In the genomic region with DNA sequence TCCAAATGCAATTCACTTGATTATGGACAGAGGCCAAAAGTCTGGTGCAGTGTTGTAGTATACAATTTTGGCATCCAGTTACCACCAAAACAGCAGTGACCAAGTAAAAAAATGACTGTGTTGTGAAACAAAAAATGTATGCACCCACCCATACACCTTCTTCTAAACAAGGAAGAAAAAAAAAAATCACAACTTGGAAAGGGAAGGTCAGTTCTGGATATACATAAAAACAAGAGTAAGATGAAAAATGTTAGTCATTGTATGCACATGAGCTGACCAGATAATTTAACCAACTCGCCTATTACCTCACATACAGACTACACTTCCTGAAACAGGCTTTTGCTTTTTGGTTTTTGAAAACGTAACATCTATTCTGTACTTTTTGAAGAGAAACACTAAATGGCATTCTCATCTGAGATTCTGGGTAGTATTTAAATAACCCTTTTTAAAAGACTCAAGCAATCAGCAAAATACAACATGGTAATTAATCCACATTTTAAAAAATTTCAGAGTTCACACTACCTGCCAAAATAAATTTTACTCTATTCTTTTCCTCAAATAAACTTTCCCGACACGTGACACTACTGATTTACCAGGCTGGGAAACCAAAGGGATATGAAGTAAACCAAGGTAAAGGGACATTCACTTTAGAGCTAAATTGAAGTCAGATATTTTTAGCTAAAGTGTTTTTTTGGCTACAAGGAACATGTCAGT, we compare ENCODE assay signal across 8 cellular contexts. TPM values are rescaled to one million over a fixed set of nuclear protein-coding genes. Genes with fewer than 3 reads are reported as not detected.
A peak's percentile ranks its signal among the peaks of the same experiment; 100 is the strongest.
DNase-seq lines count a peak whose midpoint lies in the region; ATAC-seq, FAIRE-seq and TF ChIP-seq lines count a peak whose summit lies in the region.

No MANE protein-coding gene starts in this region.

- H3K9ac ChIP-seq in stomach smooth muscle (ENCODE audit: low read length in 2 of 2): peak overlapping the region; percentile 7 to 94

- no peak overlapping the region for H3K27ac ChIP-seq in stomach smooth muscle (ENCODE audit: low read length)

- no peak for FAIRE-seq in H54 (lab: Jason Lieb, UNC)

- no peak for ATAC-seq in T-helper 17 cell

- no peaks in the 10 kb centered on the region for H3K36me3 ChIP-seq in stomach smooth muscle (ENCODE audit: control insufficient read depth in 2 of 2, insufficient read depth in 2 of 2, low read length in 2 of 2)

- CTCF ChIA-PET in activated naive CD4-positive, alpha-beta T cell treated with anti-CD3 and anti-CD28 coated beads, Interleukin-2, amount 10 ng/mL, durations not matched to agents 7 days and 5 days (lab: Charles Lee): interaction anchor here (0.6 to 0.9 kb wide), 3 partner anchors 16 to 79 kb away, joined by 3 to 4 read pairs (median 3); no protein-coding TSS in a partner anchor

- TF ChIP-seq CTCF in fibroblast of pulmonary artery (IDR thresholded peaks at IDR 0.05; ENCODE audit: low read length, missing control alignments): no peak

- H3K9me3 Mint-ChIP-seq in activated naive CD4-positive, alpha-beta T cell treated with anti-CD3 and anti-CD28 coated beads, Interleukin-2, amount 10 ng/mL, durations not matched to agents 7 days and 5 days: no peaks in the 10 kb centered on the region

- H3K27me3 ChIP-seq in stomach smooth muscle (ENCODE audit: control insufficient read depth in 1 of 2, insufficient read depth in 2 of 2, low read length in 2 of 2): no peaks in the 10 kb centered on the region

- H3K27me3 Mint-ChIP-seq in activated naive CD4-positive, alpha-beta T cell treated with anti-CD3 and anti-CD28 coated beads, Interleukin-2, amount 10 ng/mL, durations not matched to agents 7 days and 5 days: no peaks in the 10 kb centered on the region
- H3K27me3 Mint-ChIP-seq in T-helper 17 cell: no peaks in the 10 kb centered on the region

- H3K36me3 Mint-ChIP-seq in activated naive CD4-positive, alpha-beta T cell treated with anti-CD3 and anti-CD28 coated beads, Interleukin-2, amount 10 ng/mL, durations not matched to agents 7 days and 5 days: peaks cover 30% of the 10 kb centered on the region
- peaks cover 7% of the 10 kb centered on the region for H3K36me3 Mint-ChIP-seq in T-helper 17 cell (ENCODE audit: low read depth)

- no peak for DNase-seq in activated naive CD4-positive, alpha-beta T cell treated with anti-CD3 and anti-CD28 coated beads, Interleukin-2, amount 10 ng/mL, durations not matched to agents 7 days and 5 days
- DNase-seq in activated naive CD4-positive, alpha-beta T cell treated with anti-CD3 and anti-CD28 coated beads, Interleukin-2, amount 50 U/mL, for 16 hours: no peak
- no peak for DNase-seq in T-helper 17 cell
- DNase-seq in fibroblast of pulmonary artery (ENCODE audit: low read depth): peak; percentile 59
- DNase-seq in foreskin melanocyte: no peak
- no peak for DNase-seq in KG1 (lab: John Stamatoyannopoulos, UW)
- no peak for DNase-seq in H54 (ENCODE audit: insufficient read length, low spot score)

- peak overlapping the region; percentile 100 for H3K27ac Mint-ChIP-seq in activated naive CD4-positive, alpha-beta T cell treated with anti-CD3 and anti-CD28 coated beads, Interleukin-2, amount 10 ng/mL, durations not matched to agents 7 days and 5 days
- H3K27ac Mint-ChIP-seq in T-helper 17 cell: peak overlapping the region; percentile 99

- H3K4me1 ChIP-seq in stomach smooth muscle (ENCODE audit: control insufficient read depth, insufficient read depth, low read length): peaks cover 3% of the 10 kb centered on the region

- H3K9me3 ChIP-seq in T-helper 17 cell (ENCODE audit: control insufficient read depth, low read length, poor library complexity, severe bottlenecking) (no peaks in the 10 kb centered on the region), stomach smooth muscle (ENCODE audit: control insufficient read depth in 2 of 2, low read length in 2 of 2) (no peaks in the 10 kb centered on the region)

- peaks cover 60% of the 10 kb centered on the region for H3K4me1 Mint-ChIP-seq in activated naive CD4-positive, alpha-beta T cell treated with anti-CD3 and anti-CD28 coated beads, Interleukin-2, amount 10 ng/mL, durations not matched to agents 7 days and 5 days
- H3K4me1 Mint-ChIP-seq in T-helper 17 cell: peaks cover 45% of the 10 kb centered on the region

- peak overlapping the region; percentile 97 for H3K4me3 Mint-ChIP-seq in activated naive CD4-positive, alpha-beta T cell treated with anti-CD3 and anti-CD28 coated beads, Interleukin-2, amount 10 ng/mL, durations not matched to agents 7 days and 5 days
- peak overlapping the region; percentile 97 for H3K4me3 Mint-ChIP-seq in T-helper 17 cell

- no peak for TF ChIP-seq POLR2A in H54 (IDR thresholded peaks at IDR 0.05; ENCODE audit: low read depth, low read length)

- H3K4me3 ChIP-seq in fibroblast of pulmonary artery (replicated peaks; ENCODE audit: low read depth, low read length) (peak overlapping the region; percentile 96), stomach smooth muscle (ENCODE audit: low read length in 2 of 2) (peak overlapping the region; percentile 89 to 93)

RNA-seq across cellular contexts. Expression of gene GPCPD1, which starts 2.2 kb away (rescaled TPM):
- 100 to 1,000 TPM in 1 of 2 donors, 10 to 100 TPM in 1; 92.7 to 128 TPM for total RNA-seq in T-helper 17 cell
